In the genomic region with DNA sequence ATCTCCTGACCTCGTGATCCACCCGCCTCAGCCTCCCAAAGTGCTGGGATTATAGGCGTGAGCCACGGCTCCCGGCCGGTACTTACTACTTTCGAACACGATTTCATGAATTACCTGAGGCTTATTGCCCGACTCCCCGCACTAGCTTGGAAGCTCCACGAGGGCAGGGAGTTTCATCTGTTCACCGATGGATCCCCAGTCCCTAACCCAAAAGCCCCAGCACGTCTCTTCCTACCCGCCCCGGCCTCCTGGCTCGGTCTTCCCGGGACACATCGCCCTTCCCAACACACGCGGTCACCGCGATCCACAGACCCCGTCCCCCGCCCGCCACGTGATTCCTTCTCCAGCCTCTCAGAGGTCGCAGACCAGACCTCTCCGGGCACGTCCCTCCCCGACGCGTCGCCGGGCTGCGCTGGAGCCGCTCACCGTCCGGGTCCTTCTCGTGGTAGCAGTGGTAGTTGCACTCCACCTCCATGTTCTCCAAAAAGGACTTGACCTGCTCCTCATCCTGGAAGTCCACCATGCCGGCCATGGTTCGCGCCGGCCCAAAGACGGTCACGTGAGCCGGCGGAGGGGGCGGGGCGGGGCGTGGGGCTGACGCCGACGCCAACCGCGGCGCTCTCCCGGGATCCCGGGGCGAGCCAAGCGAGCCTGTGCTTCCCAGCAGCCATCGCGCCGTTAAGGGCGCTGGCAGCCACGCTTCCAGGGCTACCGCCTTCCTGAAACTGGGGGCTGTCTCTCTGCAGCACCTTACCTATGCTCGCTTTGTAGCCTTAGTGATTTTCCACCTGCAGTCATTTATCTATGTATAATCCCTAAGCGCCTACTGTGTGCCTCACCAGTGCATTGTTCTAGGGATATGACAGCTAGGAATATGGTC, we compare ENCODE assay signal across 8 cellular contexts. TPM values are rescaled to one million over a fixed set of nuclear protein-coding genes. Genes with fewer than 3 reads are reported as not detected.
DNase-seq lines count a peak whose midpoint lies in the region; ATAC-seq and TF ChIP-seq lines count a peak whose summit lies in the region.

A gene (minus strand): TSS at position 553 of the 880 bp plus-strand sequence. CDS start 21 bp downstream, at position 532.

- H3K36me3 ChIP-seq in PC-3 (ENCODE audit: low read depth, low read length), result peaks cover 6% of the 10 kb centered on the region; the same call in 1 of the 2 replicates

- H2AFZ ChIP-seq in PC-3 (ENCODE audit: low read length), result peak within 1 kb of the TSS; percentile 95

- H3K27ac ChIP-seq in PC-3 (ENCODE audit: low read length), result peak within 1 kb of the TSS; percentile 70

- H3K4me3 Mint-ChIP-seq in activated T-cell treated with anti-CD3 and anti-CD28 coated beads, Interleukin-2, amount 50 U/mL, for 24 hours, result peak within 1 kb of the TSS; percentile 94

- DNase-seq in CD1c-positive myeloid dendritic cell (ENCODE audit: extremely low spot score), result peak; percentile 88
- DNase-seq in HuH-7 (ENCODE audit: low spot score), result peak; percentile 71
- DNase-seq in PC-3, result peak; percentile 88
- peak; percentile 82 for DNase-seq in activated T-cell treated with anti-CD3 and anti-CD28 coated beads, Interleukin-2, amount 50 U/mL, for 24 hours
- peak; percentile 84 to 87 for DNase-seq in erythroblast (lab: John Stamatoyannopoulos, UW)
- peak; percentile 90 for DNase-seq in mucosa of gallbladder (ENCODE audit: low spot score)
- DNase-seq in stimulated activated CD8-positive, alpha-beta memory T cell treated with anti-CD3 and anti-CD28 coated beads, Interleukin-4, amount 100 ng/mL, for 48 hours, result peak; percentile 84

- H3K9me3 Mint-ChIP-seq in activated T-cell treated with anti-CD3 and anti-CD28 coated beads, Interleukin-2, amount 50 U/mL, for 24 hours, result no peaks in the 10 kb centered on the region

- peak within 1 kb of the TSS; percentile 77 for H3K4me3 ChIP-seq in PC-3 (ENCODE audit: low read length)

- CTCF ChIA-PET in PC-3 (lab: Charles Lee), result no interaction called here

- peak within 1 kb of the TSS; percentile 96 for H3K27ac Mint-ChIP-seq in activated T-cell treated with anti-CD3 and anti-CD28 coated beads, Interleukin-2, amount 50 U/mL, for 24 hours

- peaks cover 9% of the 10 kb centered on the region for H3K4me1 ChIP-seq in PC-3 (ENCODE audit: insufficient read depth, low read length)

- ATAC-seq in GM19455 (IDR thresholded peaks at IDR 0.05; ENCODE audit: unreplicated experiment) (peak; percentile 45), PC-3 (peak; percentile 66)

- no peaks in the 10 kb centered on the region for H3F3A ChIP-seq in PC-3 (ENCODE audit: low read length, unreplicated experiment)

- H3K9me2 ChIP-seq in PC-3 (replicated peaks; ENCODE audit: low read length), result no peaks in the 10 kb centered on the region

- peak within 1 kb of the TSS; percentile 83 for H3K4me2 ChIP-seq in PC-3 (ENCODE audit: low read length)

- no peaks in the 10 kb centered on the region for H3K9me3 ChIP-seq in PC-3 (ENCODE audit: low read length)

- peak; percentile 60 for TF ChIP-seq POLR2A in erythroblast (IDR thresholded peaks at IDR 0.05; ENCODE audit: low read length)

- no peak for TF ChIP-seq CTCF in PC-3 (conservative IDR thresholded peaks at IDR 0.05; ENCODE audit: low read depth, low read length)

- H3K4me1 Mint-ChIP-seq in activated T-cell treated with anti-CD3 and anti-CD28 coated beads, Interleukin-2, amount 50 U/mL, for 24 hours (ENCODE audit: low read depth), result peaks cover 35% of the 10 kb centered on the region

- H3K27me3 ChIP-seq in PC-3 (ENCODE audit: low read length), result no peaks in the 10 kb centered on the region

- 0 out of 2 replicates have a peak, but pooled peaks cover under 1% of the 10 kb centered on the region for H4K20me1 ChIP-seq in PC-3 (ENCODE audit: low read length)

- peaks cover 35% of the 10 kb centered on the region for H3K36me3 Mint-ChIP-seq in activated T-cell treated with anti-CD3 and anti-CD28 coated beads, Interleukin-2, amount 50 U/mL, for 24 hours (ENCODE audit: low read depth)

- no peaks in the 10 kb centered on the region for H3K27me3 Mint-ChIP-seq in activated T-cell treated with anti-CD3 and anti-CD28 coated beads, Interleukin-2, amount 50 U/mL, for 24 hours

- peaks cover 57% of the 10 kb centered on the region for H3K79me2 ChIP-seq in PC-3 (ENCODE audit: low read length)

- POLR2A ChIA-PET in PC-3 (lab: Charles Lee; ENCODE audit: unreplicated experiment), result no interaction called here

- H3K9ac ChIP-seq in PC-3 (ENCODE audit: low read length), result peak within 1 kb of the TSS; percentile 91

- TSS peak; percentile 39 for BruUV-seq in PC-3 (replicated peaks; lab: Mats Ljungman, UMichigan)

- intact Hi-C loops in PC-3 (cut with micrococcal nuclease), result no loop called here

RNA-seq across cellular contexts. Expression of the gene that starts here (rescaled TPM):
- total RNA-seq in PC-3 (2014; rRNA removed), result 13.0 and 17.6 TPM in 2 replicates
- 13.7 TPM for total RNA-seq in mucosa of gallbladder

Comparison
In these comparisons a context has a peak if more than half of its experiments do, and no peak if none do; other contexts are left out.
1. Peak in every context shown above with its lines: DNase-seq, ATAC-seq, H3K4me3 ChIP-seq and H3K27ac ChIP-seq.